8 cellular contexts compared by ENCODE assay signal in the genomic region with DNA sequence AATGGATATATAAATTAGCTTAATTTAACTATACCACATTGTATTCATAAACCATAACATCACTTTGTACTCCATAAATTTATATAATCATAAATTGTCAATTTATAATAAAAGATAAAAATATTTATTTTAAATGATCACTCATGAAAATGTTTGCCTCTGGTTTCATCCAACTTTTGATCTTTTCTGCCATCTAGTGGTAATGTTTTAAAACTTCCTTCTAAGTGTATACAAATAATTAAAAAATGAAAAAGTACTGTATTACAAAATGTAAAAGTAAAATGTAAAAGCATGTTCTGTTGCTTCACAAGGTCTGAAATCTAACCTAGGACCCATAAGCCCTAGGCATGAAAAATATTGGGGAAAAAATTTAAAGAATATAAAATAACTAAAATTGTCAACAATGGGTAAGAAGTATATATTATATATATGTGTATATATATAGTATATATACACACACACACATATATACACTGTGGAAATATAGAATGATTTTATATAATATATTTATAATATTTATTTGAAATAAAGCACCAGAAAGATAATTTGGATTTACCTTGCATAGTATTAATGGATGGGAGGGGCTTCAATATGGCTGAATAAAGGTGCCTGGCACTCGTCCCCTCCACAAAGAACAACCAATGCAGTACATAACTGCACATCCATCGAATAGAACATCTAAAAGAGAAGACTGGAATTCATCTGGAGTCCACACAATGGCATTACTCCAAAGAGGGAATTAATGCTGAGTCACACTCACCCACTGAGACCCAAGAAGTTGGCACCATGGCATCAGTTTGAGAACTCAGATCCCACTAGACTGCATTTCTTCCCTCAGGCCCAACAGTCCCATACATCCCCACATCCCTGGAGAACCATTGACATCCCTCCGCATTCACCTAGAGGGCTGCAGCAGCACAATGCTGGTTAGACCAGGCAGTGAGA. TPM values are rescaled to one million over a fixed set of nuclear protein-coding genes. Genes with fewer than 3 reads are reported as not detected.
DNase-seq lines count a peak whose midpoint lies in the region; ATAC-seq and TF ChIP-seq lines count a peak whose summit lies in the region.

No MANE protein-coding gene starts in this region.

- POLR2A ChIA-PET in naive thymus-derived CD4-positive, alpha-beta T cell (lab: Charles Lee): no interaction called here

- TF ChIP-seq CTCF in AG09309 (IDR thresholded peaks at IDR 0.05; ENCODE audit: control insufficient read depth, insufficient read depth, low read depth, low read length, missing control alignments): peak; percentile 30

- peaks cover 0 to 7% (median 0%) of the 10 kb centered on the region in 7 donors for H3K4me1 Mint-ChIP-seq in naive thymus-derived CD4-positive, alpha-beta T cell

- no peaks in the 10 kb centered on the region for H3K4me1 ChIP-seq in naive thymus-derived CD4-positive, alpha-beta T cell (ENCODE audit: control insufficient read depth in 2 of 2, insufficient read depth in 2 of 2, low read length in 2 of 2)

- H3K9me3 Mint-ChIP-seq in naive thymus-derived CD4-positive, alpha-beta T cell: peaks cover 0 to 15% (median 3%) of the 10 kb centered on the region in 11 donors

- H3K27me3 Mint-ChIP-seq in naive thymus-derived CD4-positive, alpha-beta T cell: peaks cover 17 to 37% (median 25%) of the 10 kb centered on the region in 5 donors

- intact Hi-C loops in naive thymus-derived CD4-positive, alpha-beta T cell (cut with micrococcal nuclease): loop anchor here (1.0 to 10.0 kb wide), 12 partner anchors 15 to 1147 kb away; no protein-coding TSS in a partner anchor

- no peaks in the 10 kb centered on the region for H3K36me3 ChIP-seq in naive thymus-derived CD4-positive, alpha-beta T cell (ENCODE audit: control insufficient read depth in 2 of 3, insufficient read depth in 3 of 3, low read length in 3 of 3)

- H3K27ac Mint-ChIP-seq in naive thymus-derived CD4-positive, alpha-beta T cell: no peak overlapping the region

- ATAC-seq in GM21367 (IDR thresholded peaks at IDR 0.05; ENCODE audit: unreplicated experiment) (peak; percentile 52), GM18907 (IDR thresholded peaks at IDR 0.05; ENCODE audit: unreplicated experiment) (no peak)
- ATAC-seq in naive thymus-derived CD4-positive, alpha-beta T cell: peak; percentile 50

- no peak overlapping the region for H3K4me3 Mint-ChIP-seq in naive thymus-derived CD4-positive, alpha-beta T cell

- CTCF ChIA-PET in naive thymus-derived CD4-positive, alpha-beta T cell (lab: Charles Lee): interaction anchor here (0.6 to 8.6 kb wide), 7 partner anchors 12 to 812 kb away, joined by 3 to 148 read pairs (median 5); no protein-coding TSS in a partner anchor

- no peaks in the 10 kb centered on the region for H3K9me3 ChIP-seq in naive thymus-derived CD4-positive, alpha-beta T cell (ENCODE audit: control insufficient read depth in 2 of 3, low read length in 3 of 3)

- no peaks in the 10 kb centered on the region for H3K36me3 Mint-ChIP-seq in naive thymus-derived CD4-positive, alpha-beta T cell

- no peak overlapping the region for H3K4me3 ChIP-seq in AG09309 (ENCODE audit: control insufficient read depth, low read depth, low read length)
- H3K4me3 ChIP-seq in naive thymus-derived CD4-positive, alpha-beta T cell (ENCODE audit: low read length): no peak overlapping the region

- DNase-seq in AG09309 (ENCODE audit: low read depth): peak; percentile 5
- DNase-seq in NCI-H2196 treated with DMSO at 0.1 percent for 48 hours (lab: John Stamatoyannopoulos, UW; ENCODE audit: unreplicated experiment): peak; percentile 31
- peak; percentile 52 for DNase-seq in central memory CD4-positive, alpha-beta T cell
- peak in 6 of 9 donors; percentile 41 to 70 (median 57) for DNase-seq in naive thymus-derived CD4-positive, alpha-beta T cell
- no peak for DNase-seq in NK-92 (lab: John Stamatoyannopoulos, UW; ENCODE audit: unreplicated experiment)
- DNase-seq in D341Med (ENCODE audit: low spot score): no peak

- H3K27me3 ChIP-seq in naive thymus-derived CD4-positive, alpha-beta T cell (ENCODE audit: control insufficient read depth in 2 of 2, insufficient read depth in 2 of 2, low read length in 2 of 2): no peaks in the 10 kb centered on the region

- H3K27ac ChIP-seq in naive thymus-derived CD4-positive, alpha-beta T cell (ENCODE audit: low read depth, low read length): no peak overlapping the region

RNA-seq across cellular contexts. Expression of a gene that starts 32.5 kb away (rescaled TPM):
- total RNA-seq in naive thymus-derived CD4-positive, alpha-beta T cell: 100 to 1,000 TPM in 3 of 5 experiments, 10 to 100 TPM in 2; 90.2 to 649 (median 145) TPM
- 100 to 1,000 TPM; 102 to 163 TPM for polyA plus RNA-seq in naive thymus-derived CD4-positive, alpha-beta T cell

Comparison
In these comparisons a context has a peak if more than half of its experiments do, and no peak if none do; other contexts are left out.
1. DNase-seq: peak in AG09309 (single experiment), NCI-H2196 treated with DMSO at 0.1 percent for 48 hours (single experiment), central memory CD4-positive, alpha-beta T cell (single experiment) and naive thymus-derived CD4-positive, alpha-beta T cell (6 of 9); none in NK-92 (single experiment) and D341Med (single experiment).